In genomic region chrX:68072016-68072415, GRCh38 we compare ENCODE assay signal across 30 cellular contexts.
DNase-seq lines count a peak whose midpoint lies in the region; ATAC-seq, FAIRE-seq and TF ChIP-seq lines count a peak whose summit lies in the region.
"Had no signal": no experiment of that assay in that cellular context is flagged by ENCODE, and none has a peak within 500 bp of the region (broad histone marks: within the 10 kb centered on the region; RNA-seq: fewer than 3 reads in every experiment).

No MANE protein-coding gene starts in this region.

- TF ChIP-seq CTCF in astrocyte (IDR thresholded peaks at IDR 0.05; ENCODE audit: insufficient read depth, low read depth, low read length) (no peak), fibroblast of mammary gland (conservative IDR thresholded peaks at IDR 0.05; ENCODE audit: control insufficient read depth, insufficient read depth, low read depth, low read length) (no peak), WTC11 (IDR thresholded peaks at IDR 0.05) (no peak)

- H3K27ac Mint-ChIP-seq in astrocyte (ENCODE audit: unreplicated experiment) (no peak overlapping the region), WTC11 (no peak overlapping the region)
- H3K27ac Mint-ChIP-seq: mesothelial cell of epicardium; naive thymus-derived CD8-positive, alpha-beta T cell; stimulated activated effector memory CD8-positive, alpha-beta T cell treated with anti-CD3 and anti-CD28 coated beads, Interleukin-12 subunit alpha, Interleukin-12 subunit beta, amount 100 ng/mL, for 72 hours; T-helper 17 cell had no signal

- no peaks in the 10 kb centered on the region for H3K36me3 ChIP-seq in astrocyte (ENCODE audit: insufficient read depth, low read length)
- H3K36me3 ChIP-seq: BLaER1 had no signal

- H3K4me2 ChIP-seq in astrocyte (ENCODE audit: low read length), result no peak overlapping the region
- H3K4me2 ChIP-seq: BLaER1 had no signal

- no peaks in the 10 kb centered on the region for H3K9me3 Mint-ChIP-seq in astrocyte (ENCODE audit: unreplicated experiment)
- H3K9me3 Mint-ChIP-seq in WTC11, result no peaks in the 10 kb centered on the region; the same call in 1 of the 2 replicates
- H3K9me3 Mint-ChIP-seq: stimulated activated effector memory CD8-positive, alpha-beta T cell treated with anti-CD3 and anti-CD28 coated beads, Interleukin-12 subunit alpha, Interleukin-12 subunit beta, amount 100 ng/mL, for 72 hours had no signal

- H2AFZ ChIP-seq in astrocyte (ENCODE audit: low read depth, low read length), result no peak overlapping the region

- H3K9ac ChIP-seq in astrocyte (ENCODE audit: low read length), result no peak overlapping the region
- H3K9ac ChIP-seq: BLaER1 had no signal

- no peak overlapping the region for H3K4me3 Mint-ChIP-seq in astrocyte (ENCODE audit: unreplicated experiment)
- H3K4me3 Mint-ChIP-seq in WTC11, result no peak overlapping the region
- H3K4me3 Mint-ChIP-seq: central memory CD8-positive, alpha-beta T cell; mesothelial cell of epicardium; naive thymus-derived CD8-positive, alpha-beta T cell; stimulated activated effector memory CD8-positive, alpha-beta T cell treated with anti-CD3 and anti-CD28 coated beads, Interleukin-12 subunit alpha, Interleukin-12 subunit beta, amount 100 ng/mL, for 72 hours; T-helper 17 cell had no signal

- H3K36me3 Mint-ChIP-seq in astrocyte (ENCODE audit: low read depth, unreplicated experiment), result no peaks in the 10 kb centered on the region
- no peaks in the 10 kb centered on the region for H3K36me3 Mint-ChIP-seq in WTC11
- H3K36me3 Mint-ChIP-seq: naive thymus-derived CD8-positive, alpha-beta T cell; stimulated activated effector memory CD8-positive, alpha-beta T cell treated with anti-CD3 and anti-CD28 coated beads, Interleukin-12 subunit alpha, Interleukin-12 subunit beta, amount 100 ng/mL, for 72 hours had no signal

- CTCF ChIA-PET in WTC11 (lab: Charles Lee), result no interaction called here

- H3K27me3 ChIP-seq in astrocyte (ENCODE audit: insufficient read depth, low read length), result no peaks in the 10 kb centered on the region
- H3K27me3 ChIP-seq: BLaER1 had no signal

- no peaks in the 10 kb centered on the region for H4K20me1 ChIP-seq in astrocyte (ENCODE audit: insufficient read depth, low read length)
- H4K20me1 ChIP-seq: BLaER1 had no signal

- POLR2A ChIA-PET in WTC11 (lab: Charles Lee), result no interaction called here

- ATAC-seq in HG02798 (IDR thresholded peaks at IDR 0.05; ENCODE audit: poor library complexity, unreplicated experiment), result no peak
- no peak for ATAC-seq in HG03280 (IDR thresholded peaks at IDR 0.05; ENCODE audit: unreplicated experiment)
- no peak for ATAC-seq in WTC11
- ATAC-seq: left ventricle myocardium superior; naive thymus-derived CD8-positive, alpha-beta T cell; stimulated activated effector memory CD8-positive, alpha-beta T cell treated with anti-CD3 and anti-CD28 coated beads, Interleukin-12 subunit alpha, Interleukin-12 subunit beta, amount 100 ng/mL, for 72 hours; T-helper 17 cell had no signal

- H3K4me3 ChIP-seq in astrocyte (ENCODE audit: insufficient read depth, low read depth, low read length), result no peak overlapping the region
- H3K4me3 ChIP-seq in fibroblast of mammary gland (ENCODE audit: control insufficient read depth, low read depth, low read length), result no peak overlapping the region
- H3K4me3 ChIP-seq: BLaER1 had no signal

- no peaks in the 10 kb centered on the region for H3K9me3 ChIP-seq in astrocyte (ENCODE audit: insufficient read depth, low read depth, low read length)
- H3K9me3 ChIP-seq: BLaER1 had no signal

- H3K27ac ChIP-seq in astrocyte (ENCODE audit: low read depth, low read length), result no peak overlapping the region
- H3K27ac ChIP-seq: BLaER1, HL-60 had no signal

- DNase-seq in EH (ENCODE audit: low read depth) (peak; percentile 63), LHCN-M2 (ENCODE audit: low read depth) (peak; percentile 76), astrocyte (ENCODE audit: low read depth) (no peak), fibroblast of mammary gland (ENCODE audit: low read depth) (peak; percentile 51), inferior parietal cortex (ENCODE audit: extremely low spot score) (no peak), WTC11 (ENCODE audit: low spot score) (no peak)
- DNase-seq: activated CD4-positive, alpha-beta T cell treated with anti-CD3 and anti-CD28 coated beads for 48 hours; activated naive CD4-positive, alpha-beta T cell; activated T-cell treated with anti-CD3 and anti-CD28 coated beads, Interleukin-2, amount 50 U/mL, for 48 hours; amygdala; H7; hippocampal formation; left ventricle myocardium superior; naive thymus-derived CD8-positive, alpha-beta T cell; NCI-H1105 treated with DMSO at 0.1 percent for 48 hours; NCI-H2081; NCI-H510A; occipital lobe; substantia nigra; T-helper 17 cell had no signal

- H3K4me1 Mint-ChIP-seq in astrocyte (ENCODE audit: low read depth, unreplicated experiment) (peaks cover 1% of the 10 kb centered on the region), WTC11 (peaks cover 7% of the 10 kb centered on the region; the same call in 1 of the 2 replicates)
- H3K4me1 Mint-ChIP-seq: central memory CD8-positive, alpha-beta T cell; mesothelial cell of epicardium; naive thymus-derived CD8-positive, alpha-beta T cell; stimulated activated effector memory CD8-positive, alpha-beta T cell treated with anti-CD3 and anti-CD28 coated beads, Interleukin-12 subunit alpha, Interleukin-12 subunit beta, amount 100 ng/mL, for 72 hours; T-helper 17 cell had no signal

- no peaks in the 10 kb centered on the region for H3K4me1 ChIP-seq in astrocyte (ENCODE audit: insufficient read depth, low read length)
- H3K4me1 ChIP-seq: BLaER1 had no signal

- H3K79me2 ChIP-seq in astrocyte (ENCODE audit: insufficient read depth, low read length), result no peaks in the 10 kb centered on the region

- peak; percentile 13 for FAIRE-seq in astrocyte (lab: Jason Lieb, UNC)
- FAIRE-seq: frontal cortex, islet of Langerhans, RCC 7860 had no signal

- H3K27me3 Mint-ChIP-seq in astrocyte (ENCODE audit: low read depth, unreplicated experiment) (no peaks in the 10 kb centered on the region), WTC11 (ENCODE audit: low read depth) (no peaks in the 10 kb centered on the region; the same call in 1 of the 2 replicates)
- H3K27me3 Mint-ChIP-seq: central memory CD8-positive, alpha-beta T cell; T-helper 17 cell had no signal

TF ChIP-seq in WTC11, 78 proteins besides CTCF, POLR2A, EP300 and RAD21:
- TF ChIP-seq JUN (CRISPR knock-in tag; IDR thresholded peaks at IDR 0.05), result no peak

Comparison
In these comparisons a context has a peak if more than half of its experiments do, and no peak if none do; other contexts are left out.
1. DNase-seq: peak in EH (single experiment), LHCN-M2 (single experiment) and fibroblast of mammary gland (single experiment); none in astrocyte (single experiment), inferior parietal cortex (single experiment) and WTC11 (single experiment).